ENCODE assay signal across 22 cellular contexts in genomic region chr9:132548971-132549649, GRCh38. TPM values are rescaled to one million over a fixed set of nuclear protein-coding genes. Genes with fewer than 3 reads are reported as not detected.
DNase-seq lines count a peak whose midpoint lies in the region; ATAC-seq and TF ChIP-seq lines count a peak whose summit lies in the region.
"Had no signal": no experiment of that assay in that cellular context is flagged by ENCODE, and none has a peak within 500 bp of the region (broad histone marks: within the 10 kb centered on the region; RNA-seq: fewer than 3 reads in every experiment).

No MANE protein-coding gene starts in this region.

- intact Hi-C loops in A673 (cut with micrococcal nuclease; ENCODE audit: unreplicated experiment) (no loop called here), OCI-LY7 (cut with micrococcal nuclease; ENCODE audit: unreplicated experiment) (no loop called here)

- H2AFZ ChIP-seq in OCI-LY7 (ENCODE audit: low read length) (peak overlapping the region; percentile 34; the same call in 1 of the 2 replicates), neural progenitor cell (replicated peaks) (no peak overlapping the region)

- H3K27ac ChIP-seq in A673 (ENCODE audit: low read depth, low read length, poor library complexity, severe bottlenecking) (no peak overlapping the region), OCI-LY7 (ENCODE audit: low read depth, low read length, poor library complexity, severe bottlenecking) (peak overlapping the region; percentile 97), endodermal cell (ENCODE audit: low read depth, low read length) (peak overlapping the region; percentile 16), neural progenitor cell (no peak overlapping the region)
- H3K27ac ChIP-seq: thyroid gland had no signal

- no peaks in the 10 kb centered on the region for H3K9me3 Mint-ChIP-seq in endodermal cell
- H3K9me3 Mint-ChIP-seq in neural progenitor cell, result no peaks in the 10 kb centered on the region
- H3K9me3 Mint-ChIP-seq in activated naive CD4-positive, alpha-beta T cell treated with anti-CD3 and anti-CD28 coated beads, Interleukin-2, amount 10 ng/mL, durations not matched to agents 7 days and 5 days, result no peaks in the 10 kb centered on the region
- H3K9me3 Mint-ChIP-seq: CD4-positive, alpha-beta memory T cell; WTC11 had no signal

- DNase-seq in A673 (ENCODE audit: low spot score) (peak; percentile 26), OCI-LY7 (ENCODE audit: low spot score) (no peak), endodermal cell (no peak), neural progenitor cell (ENCODE audit: low spot score) (no peak), putamen (ENCODE audit: low spot score) (no peak), DMS153 (lab: John Stamatoyannopoulos, UW) (no peak)
- DNase-seq in activated naive CD4-positive, alpha-beta T cell treated with anti-CD3 and anti-CD28 coated beads, Interleukin-2, amount 10 ng/mL, durations not matched to agents 7 days and 5 days, result no peak
- DNase-seq: ACHN; activated effector memory CD4-positive, alpha-beta T cell treated with Interleukin-2 at 50 U/mL for 16 hours; anterior cingulate cortex; CD4-positive, alpha-beta memory T cell; DND-41; effector CD4-positive, alpha-beta T cell; hypothalamus; NCI-H1694 treated with DMSO at 0.1 percent for 48 hours; stimulated activated CD4-positive, alpha-beta T cell treated with anti-CD3 and anti-CD28 coated beads, Interleukin-4, amount 100 ng/mL, for 4 hours; thyroid gland had no signal

- H3K36me3 ChIP-seq in A673 (ENCODE audit: insufficient read depth, low read length, poor library complexity, severe bottlenecking) (no peaks in the 10 kb centered on the region), OCI-LY7 (ENCODE audit: insufficient read depth, low read length) (no peaks in the 10 kb centered on the region), endodermal cell (ENCODE audit: control insufficient read depth, insufficient read depth, low read length) (no peaks in the 10 kb centered on the region), neural progenitor cell (no peaks in the 10 kb centered on the region)
- H3K36me3 ChIP-seq: thyroid gland had no signal

- H3K4me3 ChIP-seq in A673 (ENCODE audit: low read depth, low read length, poor library complexity, severe bottlenecking), result no peak overlapping the region
- H3K4me3 ChIP-seq in OCI-LY7 (ENCODE audit: low read depth, low read length, poor library complexity, severe bottlenecking), result peak overlapping the region; percentile 45
- H3K4me3 ChIP-seq in endodermal cell (ENCODE audit: low read length), result no peak overlapping the region
- no peak overlapping the region for H3K4me3 ChIP-seq in neural progenitor cell
- H3K4me3 ChIP-seq: thyroid gland had no signal

- POLR2A ChIA-PET in A673 (lab: Charles Lee; ENCODE audit: low non-redundant PET), result no interaction called here
- POLR2A ChIA-PET in OCI-LY7 (lab: Charles Lee), result interaction anchor here (0.5 to 1.1 kb wide), 5 partner anchors 9 to 1821 kb away, joined by 3 to 7 read pairs (median 3); no protein-coding TSS in a partner anchor

- no peaks in the 10 kb centered on the region for H3K9me3 ChIP-seq in A673 (ENCODE audit: low read depth, low read length, poor library complexity, severe bottlenecking)
- no peaks in the 10 kb centered on the region for H3K9me3 ChIP-seq in OCI-LY7 (ENCODE audit: low read length)
- no peaks in the 10 kb centered on the region for H3K9me3 ChIP-seq in endodermal cell (ENCODE audit: control insufficient read depth, low read length)
- no peaks in the 10 kb centered on the region for H3K9me3 ChIP-seq in neural progenitor cell (ENCODE audit: low read depth)
- H3K9me3 ChIP-seq: thyroid gland had no signal

- H3K79me2 ChIP-seq in OCI-LY7 (ENCODE audit: insufficient read depth, low read depth, low read length), result no peaks in the 10 kb centered on the region
- no peaks in the 10 kb centered on the region for H3K79me2 ChIP-seq in neural progenitor cell (ENCODE audit: low read depth)

- H3K9me2 ChIP-seq in OCI-LY7 (ENCODE audit: insufficient read depth, low read length), result no peaks in the 10 kb centered on the region

- H4K20me1 ChIP-seq in OCI-LY7 (ENCODE audit: insufficient read depth, low read length) (no peaks in the 10 kb centered on the region), neural progenitor cell (ENCODE audit: low read depth) (no peaks in the 10 kb centered on the region)

- H3K27me3 ChIP-seq in A673 (replicated peaks; ENCODE audit: insufficient read depth, low read depth, low read length, poor library complexity), result peaks cover 4% of the 10 kb centered on the region
- H3K27me3 ChIP-seq in endodermal cell (ENCODE audit: control insufficient read depth, insufficient read depth, low read length, poor library complexity, severe bottlenecking), result no peaks in the 10 kb centered on the region
- H3K27me3 ChIP-seq in neural progenitor cell, result no peaks in the 10 kb centered on the region
- H3K27me3 ChIP-seq: thyroid gland had no signal

- CTCF ChIA-PET in A673 (lab: Charles Lee) (no interaction called here), OCI-LY7 (lab: Charles Lee; ENCODE audit: unreplicated experiment) (no interaction called here)
- CTCF ChIA-PET in activated naive CD4-positive, alpha-beta T cell treated with anti-CD3 and anti-CD28 coated beads, Interleukin-2, amount 10 ng/mL, durations not matched to agents 7 days and 5 days (lab: Charles Lee), result no interaction called here

- peak overlapping the region; percentile 61 for H3K4me2 ChIP-seq in OCI-LY7 (ENCODE audit: low read length)
- peak overlapping the region; percentile 43 for H3K4me2 ChIP-seq in neural progenitor cell

- H3K36me3 Mint-ChIP-seq in endodermal cell (ENCODE audit: low read depth) (no peaks in the 10 kb centered on the region), neural progenitor cell (no peaks in the 10 kb centered on the region)
- H3K36me3 Mint-ChIP-seq in activated naive CD4-positive, alpha-beta T cell treated with anti-CD3 and anti-CD28 coated beads, Interleukin-2, amount 10 ng/mL, durations not matched to agents 7 days and 5 days, result no peaks in the 10 kb centered on the region
- H3K36me3 Mint-ChIP-seq: CD4-positive, alpha-beta memory T cell; WTC11 had no signal

- peaks cover 21% of the 10 kb centered on the region for H3F3A ChIP-seq in neural progenitor cell (ENCODE audit: low read depth)

- peaks cover 18% of the 10 kb centered on the region for H3K4me1 Mint-ChIP-seq in endodermal cell
- peaks cover 64% of the 10 kb centered on the region for H3K4me1 Mint-ChIP-seq in neural progenitor cell
- no peaks in the 10 kb centered on the region for H3K4me1 Mint-ChIP-seq in activated naive CD4-positive, alpha-beta T cell treated with anti-CD3 and anti-CD28 coated beads, Interleukin-2, amount 10 ng/mL, durations not matched to agents 7 days and 5 days
- H3K4me1 Mint-ChIP-seq: CD4-positive, alpha-beta memory T cell had no signal

- no TSS peak for BruUV-seq in A673 (replicated peaks; lab: Mats Ljungman, UMichigan)
- no TSS peak for BruUV-seq in OCI-LY7 (replicated peaks; lab: Mats Ljungman, UMichigan)

- H3K4me1 ChIP-seq in A673 (ENCODE audit: insufficient read depth, low read length, poor library complexity, severe bottlenecking) (peaks cover 12% of the 10 kb centered on the region), OCI-LY7 (ENCODE audit: insufficient read depth, low read length, poor library complexity, severe bottlenecking) (peaks cover 48% of the 10 kb centered on the region), endodermal cell (ENCODE audit: control insufficient read depth, insufficient read depth, low read length) (no peaks in the 10 kb centered on the region), neural progenitor cell (peaks cover 44% of the 10 kb centered on the region)

- no peak overlapping the region for H3K27ac Mint-ChIP-seq in endodermal cell
- H3K27ac Mint-ChIP-seq in neural progenitor cell, result peak overlapping the region; percentile 97
- H3K27ac Mint-ChIP-seq in activated naive CD4-positive, alpha-beta T cell treated with anti-CD3 and anti-CD28 coated beads, Interleukin-2, amount 10 ng/mL, durations not matched to agents 7 days and 5 days, result no peak overlapping the region
- H3K27ac Mint-ChIP-seq: CD4-positive, alpha-beta memory T cell; WTC11 had no signal

- H3K4me3 Mint-ChIP-seq in endodermal cell, result no peak overlapping the region
- peak overlapping the region; percentile 35 for H3K4me3 Mint-ChIP-seq in neural progenitor cell
- H3K4me3 Mint-ChIP-seq in activated naive CD4-positive, alpha-beta T cell treated with anti-CD3 and anti-CD28 coated beads, Interleukin-2, amount 10 ng/mL, durations not matched to agents 7 days and 5 days, result no peak overlapping the region
- H3K4me3 Mint-ChIP-seq: CD4-positive, alpha-beta memory T cell; WTC11 had no signal

- peaks cover 13% of the 10 kb centered on the region for H3K27me3 Mint-ChIP-seq in endodermal cell (ENCODE audit: insufficient read depth)
- H3K27me3 Mint-ChIP-seq in neural progenitor cell (ENCODE audit: insufficient read depth, low read depth), result peaks cover 8% of the 10 kb centered on the region
- peaks cover 47% of the 10 kb centered on the region for H3K27me3 Mint-ChIP-seq in activated naive CD4-positive, alpha-beta T cell treated with anti-CD3 and anti-CD28 coated beads, Interleukin-2, amount 10 ng/mL, durations not matched to agents 7 days and 5 days

- TF ChIP-seq CTCF in A673 (conservative IDR thresholded peaks at IDR 0.05; ENCODE audit: low read depth, low read length), result no peak
- no peak for TF ChIP-seq CTCF in OCI-LY7 (conservative IDR thresholded peaks at IDR 0.05; ENCODE audit: low read length)
- TF ChIP-seq CTCF in endodermal cell (conservative IDR thresholded peaks at IDR 0.05), result no peak
- TF ChIP-seq CTCF in neural progenitor cell (IDR thresholded peaks at IDR 0.05), result no peak

- 79 to 88% methylated on average over 10 to 13 of the region's 13 CpGs for WGBS in endodermal cell (ENCODE audit: insufficient coverage in 1 of 2, insufficient read length in 1 of 2), 2 experiments

- ATAC-seq in HG03460 (IDR thresholded peaks at IDR 0.05; ENCODE audit: unreplicated experiment), result no peak
- ATAC-seq: left lobe of liver, WTC11 had no signal

- H3K9ac ChIP-seq in endodermal cell (ENCODE audit: extremely low read depth, low read length, poor library complexity, severe bottlenecking) (no peak overlapping the region), neural progenitor cell (no peak overlapping the region)

RNA-seq across cellular contexts. Expression of gene BARHL1, which starts 33.3 kb away (rescaled TPM):
- total RNA-seq in A673 (2021) (not detected in 2 replicates), OCI-LY7 (2022) (not detected in 2 replicates), endodermal cell (not detected), neural progenitor cell (ENCODE audit: low replicate concordance) (1.0 and 3.1 TPM in 2 replicates)
- not detected in 2 replicates for total RNA-seq in OCI-LY7 (2014; rRNA removed; shearing (Covaris generic))
- polyA plus RNA-seq in endodermal cell (2013, experiment 1 of 2), result 5.0 TPM
- polyA plus RNA-seq in endodermal cell (2013, experiment 2 of 2), result 4.5 TPM
- total RNA-seq: activated CD8-positive, alpha-beta memory T cell treated with anti-CD3 and anti-CD28 coated beads for 36 hours; CD4-positive, alpha-beta memory T cell; left lobe of liver; RPMI7951; thyroid gland had no signal
- polyA plus RNA-seq: CD4-positive, alpha-beta memory T cell had no signal

Comparison
In these comparisons a context has a peak if more than half of its experiments do, and no peak if none do; other contexts are left out.
1. H3K27ac ChIP-seq: peak in OCI-LY7 (single experiment) and endodermal cell (single experiment); none in A673 (single experiment) and neural progenitor cell (single experiment).